ENCODE assay signal across 8 cellular contexts in the genomic region with DNA sequence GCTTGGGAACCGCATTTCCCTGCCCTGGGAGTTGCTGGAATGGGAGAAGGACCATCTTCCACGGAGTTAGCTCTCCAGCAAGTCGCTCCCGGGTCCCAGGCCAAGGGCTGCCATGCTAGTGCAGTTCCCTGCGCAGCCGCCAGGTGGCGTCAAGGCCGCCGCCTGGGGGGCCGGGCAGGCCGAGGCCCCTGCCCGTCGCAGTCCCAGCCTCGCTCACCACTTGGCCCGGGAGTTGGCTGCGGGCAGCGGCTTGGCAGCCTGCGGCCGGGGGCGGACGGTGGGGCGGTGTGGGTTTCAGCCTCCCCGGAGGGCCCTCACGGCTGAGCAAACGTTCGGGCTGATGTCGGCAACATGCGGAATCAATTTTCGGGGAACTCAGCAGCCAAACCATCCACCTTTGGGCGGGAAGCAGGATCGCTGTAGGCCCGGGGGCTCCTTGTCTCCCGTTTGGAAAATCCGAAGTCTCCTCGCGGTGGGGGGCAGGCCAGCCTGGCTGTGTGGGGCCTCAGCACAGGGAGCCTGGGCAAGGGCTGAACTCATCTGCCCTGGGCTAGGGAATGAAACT.
DNase-seq lines count a peak whose midpoint lies in the region; ATAC-seq, FAIRE-seq and TF ChIP-seq lines count a peak whose summit lies in the region.

No MANE protein-coding gene starts in this region.

- H4K20me1 ChIP-seq in KMS-11 (ENCODE audit: insufficient read depth) = no peaks in the 10 kb centered on the region

- TF ChIP-seq CTCF in KMS-11 (conservative IDR thresholded peaks at IDR 0.05; ENCODE audit: low read depth, low read length) (0 out of 2 replicates have a peak, but pooled peaks have one; percentile 27), ovary (IDR thresholded peaks at IDR 0.05) (peak; percentile 17 to 30 (median 27))

- H3K9ac ChIP-seq in KMS-11 = no peak overlapping the region

- no peaks in the 10 kb centered on the region for H3K4me1 ChIP-seq in KMS-11 (ENCODE audit: low read depth, poor library complexity, severe bottlenecking)
- H3K4me1 ChIP-seq in ovary (ENCODE audit: insufficient read depth) = no peaks in the 10 kb centered on the region

- H2AFZ ChIP-seq in KMS-11 (ENCODE audit: low read depth) = no peak overlapping the region

- no peak for TF ChIP-seq EP300 in ovary (IDR thresholded peaks at IDR 0.05)

- H3K27ac ChIP-seq in KMS-11 = no peak overlapping the region
- no peak overlapping the region for H3K27ac ChIP-seq in ovary

- H3K36me3 ChIP-seq in KMS-11 (ENCODE audit: insufficient read depth) = no peaks in the 10 kb centered on the region
- H3K36me3 ChIP-seq in ovary = no peaks in the 10 kb centered on the region

- H3K9me3 ChIP-seq in ovary = no peaks in the 10 kb centered on the region

- FAIRE-seq in H54 (lab: Jason Lieb, UNC) = no peak

- no peak for TF ChIP-seq POLR2A in ovary (IDR thresholded peaks at IDR 0.05)
- TF ChIP-seq POLR2A in H54 (IDR thresholded peaks at IDR 0.05; ENCODE audit: low read depth, low read length) = no peak

- H3K4me2 ChIP-seq in KMS-11 = no peak overlapping the region

- H3K27me3 ChIP-seq in KMS-11 (ENCODE audit: insufficient read depth, low read depth) = no peaks in the 10 kb centered on the region
- no peaks in the 10 kb centered on the region for H3K27me3 ChIP-seq in ovary

- H3K4me3 ChIP-seq in KMS-11 (IDR thresholded peaks at IDR 0.05; ENCODE audit: insufficient read depth, low read depth, low read length) = no peak overlapping the region
- no peak overlapping the region for H3K4me3 ChIP-seq in ovary

- ATAC-seq in HG03045 (IDR thresholded peaks at IDR 0.05; ENCODE audit: unreplicated experiment) = no peak
- no peak for ATAC-seq in HG03095 (IDR thresholded peaks at IDR 0.05; ENCODE audit: unreplicated experiment)

- no peaks in the 10 kb centered on the region for H3K79me2 ChIP-seq in KMS-11 (ENCODE audit: insufficient read depth, low read depth)

- intact Hi-C loops in ovary (cut with DNase I) = no loop called here

- 38 to 47% (median 45%) methylated on average over 32 to 36 of the region's 36 CpGs for WGBS in ovary, 3 donors

- peak; percentile 66 for DNase-seq in activated effector memory CD4-positive, alpha-beta T cell treated with anti-CD3 and anti-CD28 coated beads, Interleukin-2, amount 50 U/mL, for 16 hours
- no peak for DNase-seq in activated effector memory CD4-positive, alpha-beta T cell treated with Interleukin-2 at 50 U/mL for 16 hours
- DNase-seq in epidermal melanocyte (ENCODE audit: insufficient read length, low spot score) (peak; percentile 45), ovary (peak in 2 of 5 donors; percentile 25 to 27), H54 (ENCODE audit: insufficient read length, low spot score) (no peak)

Comparison
In these comparisons a context has a peak if more than half of its experiments do, and no peak if none do; other contexts are left out.
1. DNase-seq: peak in activated effector memory CD4-positive, alpha-beta T cell treated with anti-CD3 and anti-CD28 coated beads, Interleukin-2, amount 50 U/mL, for 16 hours (single experiment) and epidermal melanocyte (single experiment); none in activated effector memory CD4-positive, alpha-beta T cell treated with Interleukin-2 at 50 U/mL for 16 hours (single experiment) and H54 (single experiment).